Comparison of ENCODE assay signal across 1 cellular context in genomic region chr6:30725713-30726505, GRCh38.
TF ChIP-seq lines count a peak whose summit lies in the region.

No MANE protein-coding gene starts in this region.

TF ChIP-seq in K562, 482 proteins besides CTCF, POLR2A, EP300 and RAD21 (continued from another document and continues in another):
- TF ChIP-seq ZBTB11 (CRISPR knock-in tag; IDR thresholded peaks at IDR 0.05) = no peak
- TF ChIP-seq MYNN (IDR thresholded peaks at IDR 0.05) = peak; percentile 88; the same call in 1 of the 2 replicates
- TF ChIP-seq MYNN (CRISPR knock-in tag; IDR thresholded peaks at IDR 0.05) = no peak
- TF ChIP-seq AFF4 (CRISPR knock-in tag; IDR thresholded peaks at IDR 0.05) = no peak
- no peak for TF ChIP-seq ZBTB5 (IDR thresholded peaks at IDR 0.05)
- no peak for TF ChIP-seq RAD51 (IDR thresholded peaks at IDR 0.05; ENCODE audit: borderline replicate concordance, low read depth)
- TF ChIP-seq ZNF778 (CRISPR knock-in tag; IDR thresholded peaks at IDR 0.05) = no peak
- peak; percentile 31; the same call in 1 of the 2 replicates for TF ChIP-seq VEZF1 (CRISPR knock-in tag; IDR thresholded peaks at IDR 0.05)
- TF ChIP-seq MTA1 (IDR thresholded peaks at IDR 0.05; ENCODE audit: borderline replicate concordance) = no peak
- TF ChIP-seq PTBP1 (IDR thresholded peaks at IDR 0.05; ENCODE audit: low read depth, low read length) = 0 out of 2 replicates have a peak, but pooled peaks have one; percentile 32
- TF ChIP-seq ZNF707 (CRISPR knock-in tag; conservative IDR thresholded peaks at IDR 0.05) = no peak
- TF ChIP-seq PBX2 (CRISPR knock-in tag; IDR thresholded peaks at IDR 0.05; ENCODE audit: low read depth) = no peak
- TF ChIP-seq PBX2 (tag; conservative IDR thresholded peaks at IDR 0.05; ENCODE audit: low read depth) = no peak
- peak; percentile 78; the same call in 1 of the 2 replicates for TF ChIP-seq THAP7 (CRISPR knock-in tag; IDR thresholded peaks at IDR 0.05)
- no peak for TF ChIP-seq HSF4 (CRISPR knock-in tag; IDR thresholded peaks at IDR 0.05; ENCODE audit: borderline replicate concordance)
- no peak for TF ChIP-seq ZNF274 (IDR thresholded peaks at IDR 0.05; ENCODE audit: borderline replicate concordance, low read depth, low read length)
- no peak for TF ChIP-seq ZC3H8 (IDR thresholded peaks at IDR 0.05)
- peak; percentile 86; the same call in 1 of the 2 replicates for TF ChIP-seq ZNF695 (CRISPR knock-in tag; IDR thresholded peaks at IDR 0.05)
- TF ChIP-seq MAX (CRISPR knock-in tag; IDR thresholded peaks at IDR 0.05) = peak; percentile 27; the same call in 1 of the 2 replicates
- TF ChIP-seq NFE2 (IDR thresholded peaks at IDR 0.05; ENCODE audit: low read depth) = no peak
- TF ChIP-seq NBN (IDR thresholded peaks at IDR 0.05; ENCODE audit: low read depth) = no peak
- no peak for TF ChIP-seq MXD1 (CRISPR knock-in tag; IDR thresholded peaks at IDR 0.05; ENCODE audit: borderline replicate concordance, poor library complexity, severe bottlenecking)
- peak; percentile 83; the same call in 1 of the 2 replicates for TF ChIP-seq ZBTB26 (CRISPR knock-in tag; IDR thresholded peaks at IDR 0.05)
- TF ChIP-seq ZFPM2 (CRISPR knock-in tag; IDR thresholded peaks at IDR 0.05) = peak; percentile 59; the same call in 1 of the 2 replicates
- no peak for TF ChIP-seq ZBTB1 (CRISPR knock-in tag; IDR thresholded peaks at IDR 0.05; ENCODE audit: borderline replicate concordance, low read depth)
- TF ChIP-seq SMAD3 (CRISPR knock-in tag; conservative IDR thresholded peaks at IDR 0.05) = peak; percentile 10; the same call in 1 of the 2 replicates
- TF ChIP-seq TARDBP (IDR thresholded peaks at IDR 0.05) = no peak
- no peak for TF ChIP-seq GABPA (tag; conservative IDR thresholded peaks at IDR 0.05; ENCODE audit: low read depth)
- no peak for TF ChIP-seq ELK3 (CRISPR knock-in tag; IDR thresholded peaks at IDR 0.05)
- peak; percentile 95 for TF ChIP-seq POLR2B (IDR thresholded peaks at IDR 0.05; ENCODE audit: low read depth, partially characterized antibody)
- TF ChIP-seq TEAD1 (CRISPR knock-in tag; IDR thresholded peaks at IDR 0.05) = 0 out of 4 replicates have a peak, but pooled peaks of 1 of the 2 experiments have one; percentile 43
- no peak for TF ChIP-seq CHCHD3 (CRISPR knock-in tag; IDR thresholded peaks at IDR 0.05)
- no peak for TF ChIP-seq HLTF (IDR thresholded peaks at IDR 0.05)
- TF ChIP-seq ZZZ3 (IDR thresholded peaks at IDR 0.05) = no peak
- peak in 1 of 2 experiments; percentile 30; a peak in 1 of 4 replicates for TF ChIP-seq ARNT (IDR thresholded peaks at IDR 0.05)
- TF ChIP-seq EP400 (IDR thresholded peaks at IDR 0.05) = no peak
- no peak for TF ChIP-seq NR2C1 (IDR thresholded peaks at IDR 0.05)
- no peak for TF ChIP-seq NR2C1 (tag; IDR thresholded peaks at IDR 0.05)
- TF ChIP-seq FIP1L1 (IDR thresholded peaks at IDR 0.05; ENCODE audit: low read depth, low read length, poor library complexity, severe bottlenecking) = no peak
- peak; percentile 83; the same call in 1 of the 2 replicates for TF ChIP-seq POLR2AphosphoS5 (IDR thresholded peaks at IDR 0.05; ENCODE audit: control insufficient read depth, insufficient read depth, low read depth, low read length)
- no peak for TF ChIP-seq ZNF146 (CRISPR knock-in tag; IDR thresholded peaks at IDR 0.05; ENCODE audit: unreplicated experiment)
- TF ChIP-seq POLR3G (IDR thresholded peaks at IDR 0.05; ENCODE audit: extremely low read depth, insufficient read length, insufficient replicate concordance) = no peak
- no peak for TF ChIP-seq MLLT1 (IDR thresholded peaks at IDR 0.05)
- TF ChIP-seq SIRT6 (IDR thresholded peaks at IDR 0.05; ENCODE audit: low read depth, low read length) = peak; percentile 95
- no peak for TF ChIP-seq SP2 (IDR thresholded peaks at IDR 0.05; ENCODE audit: extremely low read depth, low read depth, low read length, poor library complexity, severe bottlenecking)
